Comparison of ENCODE assay signal across 1 cellular context in genomic region chr4:36332782-36333131, GRCh38.
TF ChIP-seq lines count a peak whose summit lies in the region.

No MANE protein-coding gene starts in this region.

TF ChIP-seq in HepG2, 621 proteins besides CTCF, POLR2A, EP300 and RAD21 (continued from another document):
- no peak for TF ChIP-seq ZNF407 (CRISPR knock-in tag; IDR thresholded peaks at IDR 0.05; ENCODE audit: not compliant biosample characterization)
- TF ChIP-seq DNMT3B (CRISPR knock-in tag; conservative IDR thresholded peaks at IDR 0.05) = no peak
- TF ChIP-seq ZGPAT (CRISPR knock-in tag; IDR thresholded peaks at IDR 0.05) = no peak
- no peak for TF ChIP-seq ZNF614 (CRISPR knock-in tag; IDR thresholded peaks at IDR 0.05; ENCODE audit: borderline replicate concordance)
- TF ChIP-seq FOXO4 (CRISPR knock-in tag; conservative IDR thresholded peaks at IDR 0.05) = no peak
- TF ChIP-seq RELA (CRISPR knock-in tag; IDR thresholded peaks at IDR 0.05) = no peak
